Comparison of ENCODE assay signal across 8 cellular contexts in genomic region chr20:23361108-23361650, GRCh38. TPM values are rescaled to one million over a fixed set of nuclear protein-coding genes. Genes with fewer than 3 reads are reported as not detected.
DNase-seq lines count a peak whose midpoint lies in the region; TF ChIP-seq lines count a peak whose summit lies in the region.

No MANE protein-coding gene starts in this region.

- peaks cover 27 to 51% (median 28%) of the 10 kb centered on the region in 3 donors for H3K4me1 Mint-ChIP-seq in IgD-negative memory B cell

- H3K27me3 Mint-ChIP-seq in IgD-negative memory B cell: no peaks in the 10 kb centered on the region

- WGBS in stomach, 5 donors: 1 to 2% (median 1%) methylated on average over 17 to 27 of the region's 27 CpGs

- intact Hi-C loops in stomach (cut with DNase I; ENCODE audit: low total_unique reads): no loop called here

- peaks cover 1% of the 10 kb centered on the region for H3K36me3 ChIP-seq in kidney epithelial cell (ENCODE audit: control insufficient read depth, insufficient read depth, low read length)
- peaks cover 10 to 21% (median 19%) of the 10 kb centered on the region in 4 donors for H3K36me3 ChIP-seq in stomach

- no peaks in the 10 kb centered on the region for H3K9me3 ChIP-seq in stomach

- TF ChIP-seq EP300 in stomach (IDR thresholded peaks at IDR 0.05): no peak

- peaks cover 39 to 74% (median 60%) of the 10 kb centered on the region in 4 donors for H3K4me1 ChIP-seq in stomach

- peaks cover 5% of the 10 kb centered on the region for H3K36me3 Mint-ChIP-seq in IgD-negative memory B cell

- peak overlapping the region; percentile 74 to 92 (median 86) for H3K4me3 Mint-ChIP-seq in IgD-negative memory B cell

- peak overlapping the region; percentile 97 for H3K27ac ChIP-seq in C4-2B
- peak overlapping the region; percentile 99 to 100 (median 99) for H3K27ac ChIP-seq in stomach

- H3K27me3 ChIP-seq in kidney epithelial cell (ENCODE audit: control insufficient read depth, insufficient read depth, low read length) (no peaks in the 10 kb centered on the region), stomach (no peaks in the 10 kb centered on the region)

- DNase-seq in astrocyte of the spinal cord (ENCODE audit: low read depth, low spot score) (no peak), kidney epithelial cell (ENCODE audit: low read depth) (no peak), stomach (no peak), NCI-H1436 treated with DMSO at 0.1 percent for 48 hours (lab: John Stamatoyannopoulos, UW) (no peak), NCI-H2081 treated with DMSO at 0.1 percent for 48 hours (lab: John Stamatoyannopoulos, UW) (no peak)
- no peak for DNase-seq in stimulated activated CD4-positive, alpha-beta T cell treated with anti-CD3 and anti-CD28 coated beads, Interleukin-2, amount 100 ng/mL, for 24 hours

- peak overlapping the region; percentile 95 to 100 (median 97) for H3K27ac Mint-ChIP-seq in IgD-negative memory B cell

- TF ChIP-seq CTCF in C4-2B (conservative IDR thresholded peaks at IDR 0.05): no peak
- no peak for TF ChIP-seq CTCF in astrocyte of the spinal cord (IDR thresholded peaks at IDR 0.05; ENCODE audit: low read depth, low read length)
- no peak for TF ChIP-seq CTCF in kidney epithelial cell (IDR thresholded peaks at IDR 0.05; ENCODE audit: insufficient read depth, low read length, poor library complexity, severe bottlenecking)
- no peak for TF ChIP-seq CTCF in stomach (IDR thresholded peaks at IDR 0.05)

- in situ Hi-C loops in astrocyte of the spinal cord (cut with HindIII; ENCODE audit: low sequenced_read_pairs): no loop called here

- no peaks in the 10 kb centered on the region for H3K9me3 Mint-ChIP-seq in IgD-negative memory B cell

- TF ChIP-seq POLR2A in stomach (IDR thresholded peaks at IDR 0.05): no peak

- peak overlapping the region; percentile 66 for H3K4me3 ChIP-seq in astrocyte of the spinal cord (ENCODE audit: low read depth, low read length)
- peak overlapping the region; percentile 82 for H3K4me3 ChIP-seq in kidney epithelial cell (ENCODE audit: low read depth, low read length)
- peak overlapping the region; percentile 68 to 93 (median 90) for H3K4me3 ChIP-seq in stomach

RNA-seq across cellular contexts. Expression of gene GZF1, which starts 0.8 kb away (rescaled TPM):
- polyA plus RNA-seq in IgD-negative memory B cell: 5.9 TPM
- total RNA-seq in kidney epithelial cell: 13.0 and 20.0 TPM in 2 replicates
- 10 to 100 TPM in 3 of 5 donors, 1 to 10 TPM in 2; 2.9 to 19.7 (median 10.3) TPM for total RNA-seq in stomach
- polyA plus RNA-seq in stomach: 1 to 10 TPM; 4.4 to 7.6 (median 6.0) TPM

RNA-seq across cellular contexts. Expression of gene NXT1, which starts 10.6 kb away (rescaled TPM):
- 62.1 TPM for polyA plus RNA-seq in IgD-negative memory B cell
- total RNA-seq in kidney epithelial cell: 59.6 and 71.6 TPM in 2 replicates
- total RNA-seq in stomach: 10 to 100 TPM in 1 of 5 donors, 1 to 10 TPM in 4; 2.3 to 17.6 (median 9.0) TPM
- polyA plus RNA-seq in stomach: 10 to 100 TPM; 22.1 to 24.8 (median 22.2) TPM
